ENCODE assay signal across 8 cellular contexts in the genomic region with DNA sequence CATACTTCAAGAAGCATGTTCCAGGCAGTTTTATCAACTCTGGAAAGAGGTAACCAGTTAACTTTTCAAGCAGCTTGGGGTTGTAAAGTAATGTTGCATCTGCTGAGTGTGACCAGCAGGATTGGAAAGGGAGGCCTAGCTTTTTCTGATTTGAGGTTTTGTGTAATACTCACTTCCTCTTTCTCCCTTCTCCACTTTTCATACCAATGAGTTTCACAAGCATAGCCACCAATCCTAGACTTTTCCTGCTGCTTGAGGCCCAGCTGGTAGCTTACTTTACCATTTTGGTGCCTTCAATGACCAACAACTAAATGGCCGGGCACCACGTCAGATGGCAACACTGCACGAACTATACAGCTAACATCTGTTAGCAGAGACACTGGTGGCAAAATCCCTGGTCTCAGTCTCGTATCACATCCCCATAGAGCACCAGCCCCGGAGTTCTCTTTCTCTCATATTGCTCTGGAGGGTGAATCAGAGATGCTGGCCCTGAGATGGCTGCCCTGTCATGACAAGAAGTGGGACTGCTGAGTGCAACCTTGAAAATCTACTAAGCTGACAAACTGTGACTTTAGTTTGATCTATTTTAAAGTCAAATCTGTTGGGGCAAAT. TPM values are rescaled to one million over a fixed set of nuclear protein-coding genes. Genes with fewer than 3 reads are reported as not detected.
DNase-seq lines count a peak whose midpoint lies in the region; ATAC-seq and TF ChIP-seq lines count a peak whose summit lies in the region.

No MANE protein-coding gene starts in this region.

- H3K9me3 ChIP-seq in smooth muscle cell (replicated peaks; ENCODE audit: low read depth): no peaks in the 10 kb centered on the region

- H3K4me1 Mint-ChIP-seq in memory B cell: peaks cover 10% of the 10 kb centered on the region
- H3K4me1 Mint-ChIP-seq in activated CD4-positive, alpha-beta T cell treated with anti-CD3 and anti-CD28 coated beads for 36 hours: peaks cover 2% of the 10 kb centered on the region

- no peaks in the 10 kb centered on the region for H3K9me3 Mint-ChIP-seq in memory B cell
- H3K9me3 Mint-ChIP-seq in activated CD4-positive, alpha-beta T cell treated with anti-CD3 and anti-CD28 coated beads for 36 hours (ENCODE audit: low read depth): no peaks in the 10 kb centered on the region

- intact Hi-C loops in activated CD4-positive, alpha-beta T cell treated with anti-CD3 and anti-CD28 coated beads for 36 hours (cut with DNase I, micrococcal nuclease): no loop called here

- CTCF ChIA-PET in activated CD4-positive, alpha-beta T cell treated with anti-CD3 and anti-CD28 coated beads for 36 hours (lab: Charles Lee): interaction anchor here (0.5 to 1.0 kb wide), 2 partner anchors 54 to 716 kb away, joined by 3 read pairs; no protein-coding TSS in a partner anchor

- no peak overlapping the region for H3K27ac ChIP-seq in smooth muscle cell (ENCODE audit: low read depth)

- no peak for TF ChIP-seq CTCF in smooth muscle cell (IDR thresholded peaks at IDR 0.05; ENCODE audit: borderline replicate concordance, insufficient read depth, poor library complexity, severe bottlenecking)

- no peaks in the 10 kb centered on the region for H3K27me3 Mint-ChIP-seq in memory B cell
- no peaks in the 10 kb centered on the region for H3K27me3 Mint-ChIP-seq in activated CD4-positive, alpha-beta T cell treated with anti-CD3 and anti-CD28 coated beads for 36 hours

- DNase-seq in HCEC 1CT (peak; percentile 16), memory B cell (ENCODE audit: low spot score in 2 of 2) (no peak), smooth muscle cell (lab: John Stamatoyannopoulos, UW; ENCODE audit: unreplicated experiment) (no peak), NCI-H187 (lab: John Stamatoyannopoulos, UW) (no peak), mesenteric fat pad (ENCODE audit: low spot score) (no peak)
- no peak for DNase-seq in activated CD4-positive, alpha-beta T cell treated with anti-CD3 and anti-CD28 coated beads for 36 hours

- no peaks in the 10 kb centered on the region for H3K27me3 ChIP-seq in smooth muscle cell (ENCODE audit: low read depth)

- no peak overlapping the region for H2AFZ ChIP-seq in smooth muscle cell (ENCODE audit: low read depth)

- H3K9ac ChIP-seq in smooth muscle cell (ENCODE audit: low read depth): no peak overlapping the region

- peak overlapping the region; percentile 49 for H3K27ac Mint-ChIP-seq in memory B cell
- no peak overlapping the region for H3K27ac Mint-ChIP-seq in activated CD4-positive, alpha-beta T cell treated with anti-CD3 and anti-CD28 coated beads for 36 hours

- H3F3A ChIP-seq in smooth muscle cell (ENCODE audit: low read depth): no peaks in the 10 kb centered on the region

- no peaks in the 10 kb centered on the region for H3K79me2 ChIP-seq in smooth muscle cell (ENCODE audit: low read depth)

- no peak overlapping the region for H3K4me3 Mint-ChIP-seq in memory B cell
- no peak overlapping the region for H3K4me3 Mint-ChIP-seq in activated CD4-positive, alpha-beta T cell treated with anti-CD3 and anti-CD28 coated beads for 36 hours

- H3K4me1 ChIP-seq in smooth muscle cell (ENCODE audit: low read depth): peaks cover 9% of the 10 kb centered on the region

- 97% methylated on average over 5 of the region's 5 CpGs for WGBS in smooth muscle cell (ENCODE audit: low lambda C conversion rate)

- ATAC-seq in GM18519 (IDR thresholded peaks at IDR 0.05; ENCODE audit: low FRiP score, unreplicated experiment) (peak; percentile 90), HG03575 (IDR thresholded peaks at IDR 0.05; ENCODE audit: extremely low read depth, insufficient number of reproducible peaks, low FRiP score, unreplicated experiment) (peak; percentile 97), memory B cell (ENCODE audit: low read depth) (peak; percentile 89)
- ATAC-seq in activated CD4-positive, alpha-beta T cell treated with anti-CD3 and anti-CD28 coated beads for 36 hours: no peak

- H3K4me3 ChIP-seq in smooth muscle cell: no peak overlapping the region

- peaks cover 8% of the 10 kb centered on the region for H3K36me3 Mint-ChIP-seq in memory B cell
- no peaks in the 10 kb centered on the region for H3K36me3 Mint-ChIP-seq in activated CD4-positive, alpha-beta T cell treated with anti-CD3 and anti-CD28 coated beads for 36 hours (ENCODE audit: low read depth)

- no peaks in the 10 kb centered on the region for H3K36me3 ChIP-seq in smooth muscle cell (ENCODE audit: low read depth)

- no peak overlapping the region for H3K4me2 ChIP-seq in smooth muscle cell

- POLR2A ChIA-PET in activated CD4-positive, alpha-beta T cell treated with anti-CD3 and anti-CD28 coated beads for 36 hours (lab: Charles Lee): no interaction called here

- H4K20me1 ChIP-seq in smooth muscle cell (ENCODE audit: low read depth): no peaks in the 10 kb centered on the region

RNA-seq across cellular contexts. Expression of a gene that starts 14.8 kb away (rescaled TPM):
- total RNA-seq in smooth muscle cell (0.40 TPM in 1 of 2 replicates, not detected in the other), mesenteric fat pad (0.45 TPM)
- polyA plus RNA-seq in smooth muscle cell: not detected in 2 replicates
- total RNA-seq in activated CD4-positive, alpha-beta T cell treated with anti-CD3 and anti-CD28 coated beads for 36 hours: under 1 TPM in 1 of 2 experiments, not detected in 1; 0.05 TPM
